In the genomic region with DNA sequence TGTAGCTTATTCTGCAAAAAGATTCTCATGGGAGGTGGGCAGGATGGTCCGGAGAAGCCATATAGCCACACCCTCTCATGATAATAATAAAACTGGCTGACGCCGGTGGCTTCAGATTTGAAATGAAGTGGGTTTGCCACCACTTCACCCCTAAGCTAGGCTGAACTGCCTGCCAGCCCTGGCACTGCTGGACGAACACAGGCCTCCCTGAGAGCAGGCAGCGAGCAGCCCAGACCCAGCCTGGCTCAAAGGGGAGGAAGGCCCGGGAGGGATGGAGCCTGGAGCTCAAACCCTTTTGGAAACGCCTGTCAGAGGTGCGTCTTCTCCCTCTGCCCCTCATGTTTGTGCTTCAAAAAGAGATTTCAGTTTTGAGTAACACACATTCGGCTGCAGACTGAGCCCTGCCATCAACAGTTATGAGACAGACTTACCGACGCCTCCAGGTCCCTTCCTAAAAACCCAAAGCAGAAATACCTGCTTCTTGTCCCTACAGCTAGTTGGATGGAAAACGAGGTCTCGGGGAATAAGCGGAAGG, we compare ENCODE assay signal across 22 cellular contexts.
"Had no signal": no experiment of that assay in that cellular context is flagged by ENCODE, and none has a peak within 500 bp of the region (broad histone marks: within the 10 kb centered on the region; RNA-seq: fewer than 3 reads in every experiment).

No MANE protein-coding gene starts in this region.

- DNase-seq: activated CD4-positive, alpha-beta T cell treated with anti-CD3 and anti-CD28 coated beads for 48 hours; activated CD4-positive, alpha-beta T cell treated with anti-CD3 and anti-CD28 coated beads, Interleukin-2, amount 50 U/mL, for 48 hours; activated CD8-positive, alpha-beta memory T cell treated with anti-CD3 and anti-CD28 coated beads, Interleukin-2, amount 50 U/mL, for 48 hours; activated gamma-delta T cell; activated naive CD4-positive, alpha-beta T cell treated with anti-CD3 and anti-CD28 coated beads, Interleukin-2, amount 10 ng/mL, durations not matched to agents 7 days and 5 days; activated T-cell treated with anti-CD3 and anti-CD28 coated beads, Interleukin-2, amount 50 U/mL, for 24 hours; amygdala; colonic mucosa; effector CD8-positive, alpha-beta T cell; esophagus squamous epithelium; foreskin melanocyte; left ventricle myocardium inferior; mammary epithelial cell; stimulated activated naive CD4-positive, alpha-beta T cell treated with Interleukin-2 at 50 U/mL for 16 hours had no signal

- H3K27me3 ChIP-seq: breast epithelium, colonic mucosa, neural progenitor cell, tibial nerve had no signal

- H3K36me3 ChIP-seq: breast epithelium, colonic mucosa, esophagus squamous epithelium, left ventricle myocardium inferior, neural progenitor cell, tibial nerve had no signal

- H3K27ac ChIP-seq: breast epithelium, colonic mucosa, epithelial cell of prostate, esophagus squamous epithelium, left ventricle myocardium inferior, neural progenitor cell, tibial nerve had no signal

- ATAC-seq: T-cell had no signal

- H3K27ac Mint-ChIP-seq: activated naive CD4-positive, alpha-beta T cell treated with anti-CD3 and anti-CD28 coated beads, Interleukin-2, amount 10 ng/mL, durations not matched to agents 7 days and 5 days; activated T-cell treated with anti-CD3 and anti-CD28 coated beads, Interleukin-2, amount 50 U/mL, for 24 hours; neural progenitor cell; progenitor cell of endocrine pancreas; T-cell; T-helper 2 cell treated with Interferon-gamma antibody and Interleukin-4, amounts not matched to agents 5 μg/mL and 100 μg/mL, for 36 hours had no signal

- H3K9me3 Mint-ChIP-seq: central memory CD8-positive, alpha-beta T cell had no signal

- H3K4me1 ChIP-seq: breast epithelium, colonic mucosa, esophagus squamous epithelium, neural progenitor cell, tibial nerve had no signal

- H3K9me3 ChIP-seq: breast epithelium, colonic mucosa, esophagus squamous epithelium, left ventricle myocardium inferior had no signal

- H3K27me3 Mint-ChIP-seq: T-cell had no signal

- H3K4me3 ChIP-seq: breast epithelium, colonic mucosa, esophagus squamous epithelium, left ventricle myocardium inferior, neural progenitor cell, tibial nerve had no signal

- H3K4me3 Mint-ChIP-seq: activated naive CD4-positive, alpha-beta T cell treated with anti-CD3 and anti-CD28 coated beads, Interleukin-2, amount 10 ng/mL, durations not matched to agents 7 days and 5 days; activated T-cell treated with anti-CD3 and anti-CD28 coated beads, Interleukin-2, amount 50 U/mL, for 24 hours; central memory CD8-positive, alpha-beta T cell; neural progenitor cell; T-cell; T-helper 2 cell treated with Interferon-gamma antibody and Interleukin-4, amounts not matched to agents 5 μg/mL and 100 μg/mL, for 36 hours had no signal

- H3K36me3 Mint-ChIP-seq: activated naive CD4-positive, alpha-beta T cell treated with anti-CD3 and anti-CD28 coated beads, Interleukin-2, amount 10 ng/mL, durations not matched to agents 7 days and 5 days; neural progenitor cell; T-cell had no signal

- H3K4me1 Mint-ChIP-seq: activated naive CD4-positive, alpha-beta T cell treated with anti-CD3 and anti-CD28 coated beads, Interleukin-2, amount 10 ng/mL, durations not matched to agents 7 days and 5 days; central memory CD8-positive, alpha-beta T cell had no signal
